8 cellular contexts compared by ENCODE assay signal in the genomic region with DNA sequence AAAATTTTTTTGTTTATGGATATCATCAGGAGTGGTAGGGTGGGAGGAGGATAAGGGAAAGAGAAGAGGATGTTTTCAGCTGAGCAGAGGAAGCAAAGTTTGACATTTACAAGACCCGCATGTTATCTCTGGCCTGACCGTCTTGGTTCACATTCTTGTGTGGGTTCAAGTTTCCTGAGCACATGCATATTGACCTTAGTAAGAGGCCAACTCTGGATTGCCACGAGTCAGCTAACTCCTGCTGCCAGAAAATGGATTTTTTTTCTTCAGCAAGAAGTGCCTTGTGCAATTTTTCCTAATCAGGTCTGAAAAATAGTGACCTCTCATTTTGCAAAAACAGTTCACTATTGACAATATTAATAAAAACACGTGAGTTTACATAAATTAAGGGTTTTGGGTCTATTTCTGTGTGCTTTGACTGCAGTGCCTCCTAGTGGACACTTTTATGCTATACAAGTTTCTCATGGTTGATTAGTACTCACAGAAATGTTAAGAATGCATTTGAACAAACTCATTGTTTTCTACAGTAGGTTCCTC. TPM values are rescaled to one million over a fixed set of nuclear protein-coding genes. Genes with fewer than 3 reads are reported as not detected.
A peak's percentile ranks its signal among the peaks of the same experiment; 100 is the strongest.
DNase-seq lines count a peak whose midpoint lies in the region; ATAC-seq and TF ChIP-seq lines count a peak whose summit lies in the region.

No MANE protein-coding gene starts in this region.

- H2BK5ac ChIP-seq in mesendoderm (ENCODE audit: low read length), result no peak overlapping the region

- H3K4ac ChIP-seq in mesendoderm (ENCODE audit: low read depth, low read length), result no peak overlapping the region

- CTCF ChIA-PET in GM10248 (lab: Yijun Ruan, JAX), result interaction anchor here (0.7 to 3.9 kb wide), 49 partner anchors 9 to 1193 kb away, joined by 3 to 35 read pairs (median 4); no protein-coding TSS in a partner anchor

- ATAC-seq in HG02840 (IDR thresholded peaks at IDR 0.05; ENCODE audit: low FRiP score, unreplicated experiment), result no peak

- H3K4me2 ChIP-seq in mesendoderm (ENCODE audit: low read length), result no peak overlapping the region

- peaks cover 4% of the 10 kb centered on the region for H3K4me1 ChIP-seq in mesendoderm (ENCODE audit: control insufficient read depth, low read depth, low read length)

- TF ChIP-seq CTCF in GM10248 (IDR thresholded peaks at IDR 0.05; ENCODE audit: control extremely low read depth, extremely low read depth, low read depth, missing control alignments), result peak; percentile 75

- no peak overlapping the region for H3K23ac ChIP-seq in mesendoderm (ENCODE audit: low read length)

- H3K56ac ChIP-seq in mesendoderm (ENCODE audit: low read length), result no peak overlapping the region

- H2BK120ac ChIP-seq in mesendoderm (ENCODE audit: low read depth, low read length), result no peak overlapping the region

- no peaks in the 10 kb centered on the region for H3K27me3 ChIP-seq in mesendoderm (ENCODE audit: insufficient read depth, low read length, poor library complexity)

- peak; percentile 32 for DNase-seq in GM10248 (ENCODE audit: extremely low spot score)
- DNase-seq in HS-27A (ENCODE audit: low read depth), result peak; percentile 57
- peak; percentile 65 for DNase-seq in OCI-M1 (lab: John Stamatoyannopoulos, UW)
- DNase-seq in dermis microvascular lymphatic vessel endothelial cell (ENCODE audit: low read depth in 2 of 2), result peak; percentile 91 to 94
- peak; percentile 76 for DNase-seq in mesendoderm
- no peak for DNase-seq in activated T-cell treated with anti-CD3 and anti-CD28 coated beads for 4 hours
- no peak for DNase-seq in D341Med (ENCODE audit: low spot score)

- H3K79me2 ChIP-seq in mesendoderm (ENCODE audit: control insufficient read depth, insufficient read depth, low read length), result no peaks in the 10 kb centered on the region

- H3K79me1 ChIP-seq in mesendoderm (ENCODE audit: low read length), result no peaks in the 10 kb centered on the region

- peak overlapping the region; percentile 7 for H3K9ac ChIP-seq in mesendoderm (ENCODE audit: low read length)

- no peak overlapping the region for H2AK5ac ChIP-seq in mesendoderm (ENCODE audit: low read length)

- no peak overlapping the region for H4K5ac ChIP-seq in mesendoderm (ENCODE audit: low read length)

- H4K8ac ChIP-seq in mesendoderm (ENCODE audit: low read depth, low read length), result no peak overlapping the region

- WGBS in mesendoderm (ENCODE audit: extremely low coverage, insufficient coverage, low lambda C conversion rate), result no CpG with 5 or more reads among the region's 4 CpGs

- no peaks in the 10 kb centered on the region for H3K36me3 ChIP-seq in mesendoderm (ENCODE audit: control insufficient read depth, insufficient read depth, low read length)

- POLR2A ChIA-PET in GM10248 (lab: Yijun Ruan, JAX), result no interaction called here

- H2BK15ac ChIP-seq in mesendoderm (replicated peaks; ENCODE audit: low read depth), result no peak overlapping the region

- H3K27ac ChIP-seq in mesendoderm (ENCODE audit: low read depth, low read length), result no peak overlapping the region

- no peak overlapping the region for H3K18ac ChIP-seq in mesendoderm (ENCODE audit: low read length)

- no peak overlapping the region for H3K4me3 ChIP-seq in mesendoderm (ENCODE audit: low read length)

RNA-seq across cellular contexts. Expression of a gene that starts 27.1 kb away (rescaled TPM):
- 1.3 and 2.4 TPM in 2 replicates for total RNA-seq in dermis microvascular lymphatic vessel endothelial cell
- 176 TPM for polyA plus RNA-seq in mesendoderm (2013, experiment 1 of 2)
- polyA plus RNA-seq in mesendoderm (2013, experiment 2 of 2), result 185 TPM

Comparison
In these comparisons a context has a peak if more than half of its experiments do, and no peak if none do; other contexts are left out.
1. DNase-seq: peak in GM10248 (single experiment), HS-27A (single experiment), OCI-M1 (single experiment), dermis microvascular lymphatic vessel endothelial cell (2 of 2) and mesendoderm (single experiment); none in activated T-cell treated with anti-CD3 and anti-CD28 coated beads for 4 hours (single experiment) and D341Med (single experiment).